In the genomic region with DNA sequence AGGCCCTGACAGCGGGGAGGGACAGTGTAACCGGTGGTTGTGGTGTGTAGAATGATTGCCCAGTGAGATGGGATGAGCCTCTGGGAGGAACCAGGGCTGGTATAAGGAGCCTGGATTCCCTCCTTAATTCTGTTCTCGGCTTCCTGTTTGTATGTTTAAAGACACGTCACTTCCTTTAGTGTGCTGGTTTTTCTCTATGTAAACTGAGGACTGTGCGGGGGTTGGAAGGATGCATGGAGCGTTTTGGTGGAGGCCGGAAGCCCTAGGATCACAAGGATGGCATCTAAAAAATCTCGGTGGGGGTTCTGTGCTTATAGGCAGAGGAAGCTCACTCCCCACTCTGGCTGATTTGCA, we compare ENCODE assay signal across 1 cellular context.
TF ChIP-seq lines count a peak whose summit lies in the region.

No MANE protein-coding gene starts in this region.

TF ChIP-seq in H1, 55 proteins besides CTCF, POLR2A, EP300 and RAD21:
- TF ChIP-seq CREB1 (IDR thresholded peaks at IDR 0.05) (no peak), SAP30 (IDR thresholded peaks at IDR 0.05; ENCODE audit: insufficient read depth, insufficient replicate concordance, low read length) (peak; percentile 9), SIN3A (conservative IDR thresholded peaks at IDR 0.05 in 1 of 2, IDR thresholded peaks at IDR 0.05 in 1 of 2; ENCODE audit: low read depth in 1 of 2, low read length in 2 of 2) (no peak), SP2 (IDR thresholded peaks at IDR 0.05; ENCODE audit: low read length) (no peak), ATF3 (IDR thresholded peaks at IDR 0.05; ENCODE audit: insufficient read depth, low read depth, low read length) (no peak), BRCA1 (IDR thresholded peaks at IDR 0.05; ENCODE audit: low read depth, low read length) (no peak), BCL11A (IDR thresholded peaks at IDR 0.05; ENCODE audit: low read depth in 2 of 2, low read length in 2 of 2) (no peak), JUN (IDR thresholded peaks at IDR 0.05; ENCODE audit: low read depth, low read length) (no peak)
